In genomic region chr1:229843627-229844238, GRCh38 we compare ENCODE assay signal across 9 cellular contexts.
DNase-seq lines count a peak whose midpoint lies in the region; ATAC-seq, FAIRE-seq and TF ChIP-seq lines count a peak whose summit lies in the region.
"Had no signal": no experiment of that assay in that cellular context is flagged by ENCODE, and none has a peak within 500 bp of the region (broad histone marks: within the 10 kb centered on the region; RNA-seq: fewer than 3 reads in every experiment).

No MANE protein-coding gene starts in this region.

- H3K27me3 Mint-ChIP-seq in stimulated activated memory B cell treated with anti-CD40 and anti-IgM and Interleukin-4, amounts not matched to agents 10 μg/mL and 1 μg/mL and 100 μg/mL, for 72 hours = no peaks in the 10 kb centered on the region
- H3K27me3 Mint-ChIP-seq in immature natural killer cell (ENCODE audit: low read depth in 3 of 3) = peaks cover under 1 to 5% (median 2%) of the 10 kb centered on the region in 3 donors

- no peak overlapping the region for H3K27ac Mint-ChIP-seq in stimulated activated memory B cell treated with anti-CD40 and anti-IgM and Interleukin-4, amounts not matched to agents 10 μg/mL and 1 μg/mL and 100 μg/mL, for 72 hours
- no peak overlapping the region for H3K27ac Mint-ChIP-seq in immature natural killer cell

- H3K27ac ChIP-seq in endothelial cell of umbilical vein (ENCODE audit: insufficient read depth, low read depth, low read length) = no peak overlapping the region

- H3K4me1 ChIP-seq in endothelial cell of umbilical vein (ENCODE audit: control insufficient read depth, extremely low read depth, insufficient read depth, low read length) = no peaks in the 10 kb centered on the region

- POLR2A ChIA-PET in endothelial cell of umbilical vein (lab: Charles Lee) = no interaction called here

- no peak overlapping the region for H3K4me3 Mint-ChIP-seq in stimulated activated memory B cell treated with anti-CD40 and anti-IgM and Interleukin-4, amounts not matched to agents 10 μg/mL and 1 μg/mL and 100 μg/mL, for 72 hours
- H3K4me3 Mint-ChIP-seq in immature natural killer cell = no peak overlapping the region

- BruUV-seq in endothelial cell of umbilical vein (replicated peaks; lab: Mats Ljungman, UMichigan) = no TSS peak

- no peak overlapping the region for H2AFZ ChIP-seq in endothelial cell of umbilical vein (ENCODE audit: low read depth, low read length)

- no peaks in the 10 kb centered on the region for H3K9me1 ChIP-seq in endothelial cell of umbilical vein (replicated peaks; ENCODE audit: control insufficient read depth, extremely low read depth, insufficient read depth, low read length)

- H3K36me3 ChIP-seq in GM06990 (ENCODE audit: control insufficient read depth, insufficient read depth, low read length) (no peaks in the 10 kb centered on the region), endothelial cell of umbilical vein (ENCODE audit: control insufficient read depth in 2 of 2, extremely low read depth in 1 of 2, insufficient read depth in 2 of 2, low read length in 2 of 2) (no peaks in the 10 kb centered on the region)

- CTCF ChIA-PET in endothelial cell of umbilical vein (lab: Charles Lee) = no interaction called here

- FAIRE-seq in endothelial cell of umbilical vein (lab: Jason Lieb, UNC) = no peak

- no peak overlapping the region for H3K4me2 ChIP-seq in endothelial cell of umbilical vein (ENCODE audit: insufficient read depth, low read length)

- no peaks in the 10 kb centered on the region for H3K9me3 Mint-ChIP-seq in stimulated activated memory B cell treated with anti-CD40 and anti-IgM and Interleukin-4, amounts not matched to agents 10 μg/mL and 1 μg/mL and 100 μg/mL, for 72 hours
- peaks cover 0 to 1% (median 0%) of the 10 kb centered on the region in 6 donors for H3K9me3 Mint-ChIP-seq in immature natural killer cell

- no peaks in the 10 kb centered on the region for H3K79me2 ChIP-seq in endothelial cell of umbilical vein (ENCODE audit: control insufficient read depth, insufficient read depth, low read length)

- no peak overlapping the region for H3K9ac ChIP-seq in endothelial cell of umbilical vein (replicated peaks; ENCODE audit: extremely low read depth, insufficient read depth, low read length)

- H3K27me3 ChIP-seq in GM06990 (replicated peaks; ENCODE audit: control insufficient read depth, insufficient read depth, low read length) = no peaks in the 10 kb centered on the region
- no peaks in the 10 kb centered on the region for H3K27me3 ChIP-seq in endothelial cell of umbilical vein (ENCODE audit: control insufficient read depth in 2 of 2, insufficient read depth in 2 of 2, low read length in 2 of 2)

- H3K4me1 Mint-ChIP-seq in stimulated activated memory B cell treated with anti-CD40 and anti-IgM and Interleukin-4, amounts not matched to agents 10 μg/mL and 1 μg/mL and 100 μg/mL, for 72 hours = peaks cover 32% of the 10 kb centered on the region
- no peaks in the 10 kb centered on the region for H3K4me1 Mint-ChIP-seq in immature natural killer cell

- TF ChIP-seq CTCF in GM06990 (IDR thresholded peaks at IDR 0.05; ENCODE audit: insufficient read depth, low read length, poor library complexity, severe bottlenecking) = peak; percentile 16
- TF ChIP-seq CTCF in endothelial cell of umbilical vein (IDR thresholded peaks at IDR 0.05; ENCODE audit: extremely low read depth in 1 of 2, insufficient read depth in 1 of 2, low read depth in 1 of 2, low read length in 2 of 2) = no peak

- no peak for TF ChIP-seq POLR2A in endothelial cell of umbilical vein (IDR thresholded peaks at IDR 0.05; ENCODE audit: low read depth, low read length)

- dilution Hi-C loops in endothelial cell of umbilical vein (cut with MboI; ENCODE audit: extremely low pct_ligation_motif_present, low sequenced_read_pairs) = no loop called here

- no peaks in the 10 kb centered on the region for H3K9me3 ChIP-seq in endothelial cell of umbilical vein (replicated peaks; ENCODE audit: control insufficient read depth, insufficient read depth, low read length)

- no peak overlapping the region for H3K4me3 ChIP-seq in GM06990 (replicated peaks; ENCODE audit: low read depth, low read length)
- H3K4me3 ChIP-seq in endothelial cell of umbilical vein (replicated peaks in 1 of 3; ENCODE audit: insufficient read depth in 1 of 3, low read depth in 1 of 3, low read length in 3 of 3) = no peak overlapping the region

- H3K36me3 Mint-ChIP-seq in stimulated activated memory B cell treated with anti-CD40 and anti-IgM and Interleukin-4, amounts not matched to agents 10 μg/mL and 1 μg/mL and 100 μg/mL, for 72 hours = no peaks in the 10 kb centered on the region
- H3K36me3 Mint-ChIP-seq in immature natural killer cell = no peaks in the 10 kb centered on the region

- no peak for DNase-seq in GM06990 (ENCODE audit: extremely low read depth, insufficient read length)
- DNase-seq in NCI-H2107 (lab: John Stamatoyannopoulos, UW) = peak; percentile 16
- no peak for DNase-seq in endothelial cell of umbilical vein (ENCODE audit: low read depth, low spot score)
- DNase-seq in pons (ENCODE audit: low spot score) = peak; percentile 51
- no peak for DNase-seq in immature natural killer cell
- no peak for DNase-seq in UCSD-AML1 (lab: John Stamatoyannopoulos, UW; ENCODE audit: unreplicated experiment)
- DNase-seq in hepatic stellate cell (ENCODE audit: low spot score) = no peak
- DNase-seq: stimulated activated CD4-positive, alpha-beta T cell treated with anti-CD3 and anti-CD28 coated beads, Interleukin-2, amount 100 ng/mL, for 24 hours had no signal

- no peaks in the 10 kb centered on the region for H4K20me1 ChIP-seq in endothelial cell of umbilical vein (replicated peaks; ENCODE audit: control insufficient read depth, extremely low read depth, insufficient read depth, low read length)

- no peak for ATAC-seq in stimulated activated memory B cell treated with anti-CD40 and anti-IgM and Interleukin-4, amounts not matched to agents 10 μg/mL and 1 μg/mL and 100 μg/mL, for 72 hours

- intact Hi-C loops in endothelial cell of umbilical vein (cut with micrococcal nuclease) = loop anchor here (10.0 kb wide), 2 partner anchors 321 to 471 kb away; no protein-coding TSS in a partner anchor

TF ChIP-seq in endothelial cell of umbilical vein, 7 proteins besides CTCF, POLR2A, EP300 and RAD21:
- TF ChIP-seq MYC (IDR thresholded peaks at IDR 0.05; ENCODE audit: low read depth, low read length) = no peak
- no peak for TF ChIP-seq GATA2 (IDR thresholded peaks at IDR 0.05; ENCODE audit: insufficient read depth, insufficient read length, low read depth, low read length)
- peak; percentile 6 for TF ChIP-seq JUN (IDR thresholded peaks at IDR 0.05; ENCODE audit: borderline replicate concordance, insufficient read depth, insufficient read length, low read depth)
- TF ChIP-seq FOS (IDR thresholded peaks at IDR 0.05; ENCODE audit: borderline replicate concordance, insufficient read depth, low read length) = peak; percentile 33
- TF ChIP-seq EZH2 (IDR thresholded peaks at IDR 0.05; ENCODE audit: borderline replicate concordance, low read depth, low read length, severe bottlenecking) = no peak
- no peak for TF ChIP-seq POLR2AphosphoS5 (IDR thresholded peaks at IDR 0.05; ENCODE audit: insufficient read depth, low read depth, low read length)
- TF ChIP-seq, protein P1, sequence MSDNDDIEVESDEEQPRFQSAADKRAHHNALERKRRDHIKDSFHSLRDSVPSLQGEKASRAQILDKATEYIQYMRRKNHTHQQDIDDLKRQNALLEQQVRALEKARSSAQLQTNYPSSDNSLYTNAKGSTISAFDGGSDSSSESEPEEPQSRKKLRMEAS (IDR thresholded peaks at IDR 0.05; ENCODE audit: insufficient read depth, insufficient read length) = no peak

Comparison
In these comparisons a context has a peak if more than half of its experiments do, and no peak if none do; other contexts are left out.
1. DNase-seq: peak in NCI-H2107 (single experiment) and pons (single experiment); none in GM06990 (single experiment), endothelial cell of umbilical vein (single experiment), immature natural killer cell (0 of 3), UCSD-AML1 (single experiment) and hepatic stellate cell (single experiment).